ENCODE assay signal across 8 cellular contexts in the genomic region with DNA sequence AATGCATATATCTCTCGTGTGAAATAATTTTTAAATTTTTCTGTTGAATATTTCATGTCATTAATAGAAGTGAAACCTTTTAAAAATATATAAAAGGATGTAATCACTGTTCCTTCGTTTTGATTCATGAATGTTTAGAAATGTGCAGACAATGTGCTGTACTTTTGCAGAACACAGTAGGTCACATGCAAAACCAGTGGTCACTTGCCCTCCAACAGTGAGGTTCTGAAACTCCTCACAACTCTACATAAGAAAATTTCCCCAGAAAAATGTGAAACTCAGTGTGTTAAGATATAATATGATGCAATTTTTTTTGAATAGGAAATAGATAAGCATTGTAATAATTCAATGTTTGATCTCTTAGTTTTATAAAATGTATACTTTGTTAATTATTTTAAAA.
DNase-seq lines count a peak whose midpoint lies in the region; ATAC-seq, FAIRE-seq and TF ChIP-seq lines count a peak whose summit lies in the region.
"Not testable (repeated sequence)": the region's sequence is repeated elsewhere in the genome, so short reads cannot be mapped to it uniquely, and the experiment has no call there.

No MANE protein-coding gene starts in this region.

- ATAC-seq in GM18867 (IDR thresholded peaks at IDR 0.05; ENCODE audit: unreplicated experiment), result peak; percentile 91
- peak; percentile 60 for ATAC-seq in GM21360 (IDR thresholded peaks at IDR 0.05; ENCODE audit: unreplicated experiment)
- ATAC-seq in GM21825 (IDR thresholded peaks at IDR 0.05; ENCODE audit: unreplicated experiment), result peak; percentile 72
- ATAC-seq in HG02884 (IDR thresholded peaks at IDR 0.05; ENCODE audit: unreplicated experiment), result peak; percentile 83
- ATAC-seq in HG03175 (IDR thresholded peaks at IDR 0.05; ENCODE audit: unreplicated experiment), result peak; percentile 60
- ATAC-seq in HG03520 (IDR thresholded peaks at IDR 0.05; ENCODE audit: unreplicated experiment), result peak; percentile 82

- WGBS in small intestine, 3 donors, result 36 to 60% (median 40%) methylated on average over 2 of the region's 2 CpGs

- not testable (repeated sequence) for H3K27ac ChIP-seq in small intestine (ENCODE audit: low read depth in 1 of 2, low read length in 1 of 2)

- H3K9me3 ChIP-seq in small intestine (ENCODE audit: control insufficient read depth, low read depth), result not testable (repeated sequence)

- not testable (repeated sequence) for H3K4me3 ChIP-seq in small intestine (ENCODE audit: low read depth in 1 of 2, low read length in 2 of 2)

- TF ChIP-seq POLR2A in GM12892 (IDR thresholded peaks at IDR 0.05; ENCODE audit: low read depth, low read length), result not testable (repeated sequence)

- FAIRE-seq in GM12892 (lab: Jason Lieb, UNC), result peak; percentile 9
- peak; percentile 72 for FAIRE-seq in small intestine (lab: Jason Lieb, UNC)

- DNase-seq in GM12892 (ENCODE audit: insufficient read length); small intestine: not testable (repeated sequence)

- H3K4me1 ChIP-seq in small intestine (ENCODE audit: control insufficient read depth in 2 of 2, insufficient read depth in 1 of 2, low read depth in 1 of 2, low read length in 1 of 2), result not testable (repeated sequence)

- H3K27me3 ChIP-seq in small intestine (ENCODE audit: control insufficient read depth in 2 of 2, insufficient read depth in 2 of 2, low read length in 2 of 2), result not testable (repeated sequence)

- not testable (repeated sequence) for H3K36me3 ChIP-seq in small intestine (ENCODE audit: control insufficient read depth in 2 of 2, insufficient read depth in 2 of 2, low read length in 2 of 2)
